25 cellular contexts compared by ENCODE assay signal in genomic region chr6:9948600-9949138, GRCh38.
"Had no signal": no experiment of that assay in that cellular context is flagged by ENCODE, and none has a peak within 500 bp of the region (broad histone marks: within the 10 kb centered on the region; RNA-seq: fewer than 3 reads in every experiment).

No MANE protein-coding gene starts in this region.

- H3K27me3 ChIP-seq: ascending aorta, body of pancreas had no signal

- H2AFZ ChIP-seq: PC-9 had no signal

- H3K4me1 ChIP-seq: ascending aorta, body of pancreas had no signal

- H3K9me3 ChIP-seq: ascending aorta, body of pancreas had no signal

- ATAC-seq: activated naive CD4-positive, alpha-beta T cell treated with anti-CD3 and anti-CD28 coated beads, Interleukin-2, amount 50 U/mL, for 72 hours; activated naive CD8-positive, alpha-beta T cell treated with anti-CD3 and anti-CD28 coated beads, Interleukin-2, amount 50 U/mL, for 24 hours; activated T-cell treated with anti-CD3 and anti-CD28 coated beads, Interleukin-2, amount 50 U/mL, for 4 hours; body of pancreas; T-helper 17 cell had no signal

- H3K4me3 ChIP-seq: ascending aorta, body of pancreas, PC-9 had no signal

- DNase-seq: activated B cell treated with CpG ODN at 0.5 μM for 24 hours; activated CD4-positive, alpha-beta memory T cell treated with anti-CD3 and anti-CD28 coated beads for 36 hours; activated CD4-positive, alpha-beta T cell treated with anti-CD3 and anti-CD28 coated beads for 1 hour; activated CD4-positive, alpha-beta T cell treated with anti-CD3 and anti-CD28 coated beads, Interleukin-2, amount 10 ng/mL, durations not matched to agents 24 days and 14 days; activated CD8-positive, alpha-beta memory T cell treated with anti-CD3 and anti-CD28 coated beads for 24 hours; activated effector memory CD4-positive, alpha-beta T cell treated with anti-CD3 and anti-CD28 coated beads, Interleukin-2, amount 50 U/mL, for 16 hours; activated naive CD4-positive, alpha-beta T cell treated with Interleukin-2 at 50 U/mL for 16 hours; activated naive CD8-positive, alpha-beta T cell treated with anti-CD3 and anti-CD28 coated beads, Interleukin-2, amount 50 U/mL, for 24 hours; activated T-cell treated with anti-CD3 and anti-CD28 coated beads, Interleukin-2, amount 50 U/mL, for 4 hours; amniotic stem cell; body of pancreas; central memory CD4-positive, alpha-beta T cell; MM.1S; NCI-H1105; NCI-H1436; NCI-H1694 treated with DMSO at 0.1 percent for 48 hours; NCI-H2029 treated with DMSO at 0.1 percent for 48 hours; NCI-H446 treated with DMSO at 0.1 percent for 48 hours; PC-9; Right ventricle myocardium superior; RPMI8226; T-helper 17 cell; T-helper 9 cell had no signal

- H3K4me2 ChIP-seq: PC-9 had no signal

- H3K27ac ChIP-seq: ascending aorta, body of pancreas, PC-9 had no signal

- H3K36me3 ChIP-seq: ascending aorta had no signal
